9 cellular contexts compared by ENCODE assay signal in the genomic region with DNA sequence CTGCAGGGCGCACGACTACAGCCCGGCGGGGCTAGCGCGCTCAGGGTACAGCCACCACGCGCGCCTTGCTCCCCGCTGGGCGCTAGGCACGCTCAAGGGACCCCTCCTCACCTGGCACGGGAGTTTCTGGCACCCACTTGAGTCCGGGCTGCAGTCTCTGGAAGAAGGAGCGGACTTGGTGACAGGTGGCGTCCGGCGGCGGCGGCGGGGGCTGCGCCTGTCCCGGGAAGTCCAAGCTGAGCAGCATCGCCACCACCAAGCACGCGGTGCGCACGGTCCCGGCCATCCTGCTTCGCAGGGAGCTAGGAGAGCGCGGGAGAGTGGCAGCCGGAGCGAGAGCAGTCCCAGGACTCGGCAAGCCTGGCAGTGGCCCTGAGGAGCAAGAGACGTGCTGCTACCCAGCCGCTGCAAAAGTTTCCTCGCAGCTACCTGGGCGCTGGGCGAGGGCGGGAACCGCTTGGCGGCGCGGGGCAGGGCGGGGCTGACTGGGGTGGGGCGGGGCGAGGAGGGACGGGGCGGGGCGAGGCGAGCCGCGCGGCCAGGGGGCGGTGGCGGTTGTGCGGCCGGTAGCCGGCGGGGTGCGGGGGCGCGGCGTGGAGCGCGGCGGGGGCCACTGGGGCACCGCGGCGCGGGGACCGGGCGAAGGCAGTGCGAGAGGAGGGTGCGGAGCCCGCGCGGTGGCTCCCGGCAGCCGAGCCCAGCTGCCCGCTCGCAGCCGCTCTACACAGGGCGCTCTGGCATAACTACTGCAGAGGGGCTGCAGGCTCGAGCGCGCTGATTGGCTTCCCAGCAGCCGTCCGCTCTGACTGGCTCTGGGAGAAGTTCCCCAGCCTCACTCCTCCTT. TPM values are rescaled to one million over a fixed set of nuclear protein-coding genes. Genes with fewer than 3 reads are reported as not detected.
DNase-seq lines count a peak whose midpoint lies in the region; ATAC-seq and TF ChIP-seq lines count a peak whose summit lies in the region.
"Had no signal": no experiment of that assay in that cellular context is flagged by ENCODE, and none has a peak within 500 bp of the region (broad histone marks: within the 10 kb centered on the region; RNA-seq: fewer than 3 reads in every experiment).

A gene (minus strand): TSS at position 431 of the 844 bp plus-strand sequence.

- H3K9me3 ChIP-seq in adrenal gland (replicated peaks in 1 of 3) (no peaks in the 10 kb centered on the region), skeletal muscle satellite cell (replicated peaks; ENCODE audit: low read length) (no peaks in the 10 kb centered on the region)

- WGBS in adrenal gland, 4 donors = 1 to 78% (median 34%) methylated on average over 7 to 85 of the region's 90 CpGs; no CpG with 5 or more reads in 1 of the 4 donors

- TF ChIP-seq POLR2A in adrenal gland (IDR thresholded peaks at IDR 0.05) = no peak

- DNase-seq in DMS 273 (lab: John Stamatoyannopoulos, UW; ENCODE audit: unreplicated experiment) (peak; percentile 90), SK-MEL-5 (ENCODE audit: low read depth, low spot score) (peak; percentile 65), adrenal gland (peak in 6 of 7 donors; percentile 18 to 52 (median 24))

- ATAC-seq in HG03520 (IDR thresholded peaks at IDR 0.05; ENCODE audit: unreplicated experiment) (peak; percentile 48), HG03097 (IDR thresholded peaks at IDR 0.05; ENCODE audit: low FRiP score, unreplicated experiment) (no peak), HG02763 (IDR thresholded peaks at IDR 0.05; ENCODE audit: unreplicated experiment) (no peak)

- TF ChIP-seq CTCF in adrenal gland (IDR thresholded peaks at IDR 0.05) = no peak

- H3K4me2 ChIP-seq in skeletal muscle satellite cell (ENCODE audit: low read length) = peak within 1 kb of the TSS; percentile 58

- H3K4me1 ChIP-seq in adrenal gland (replicated peaks in 1 of 2) = no peaks in the 10 kb centered on the region
- H3K4me1 ChIP-seq in skeletal muscle satellite cell (ENCODE audit: control insufficient read depth, insufficient read depth, low read length) = no peaks in the 10 kb centered on the region

- peaks cover 24% of the 10 kb centered on the region for H3K27me3 ChIP-seq in adrenal gland
- peaks cover 34% of the 10 kb centered on the region for H3K27me3 ChIP-seq in skeletal muscle satellite cell (ENCODE audit: control insufficient read depth, insufficient read depth, low read length)

- intact Hi-C loops in adrenal gland (cut with DNase I) = no loop called here

- in situ Hi-C loops in SK-MEL-5 (cut with HindIII; ENCODE audit: low pct_unique_long_range_greater_than_20kb, low sequenced_read_pairs) = no loop called here

- no peak within 1 kb of the TSS for H3K27ac ChIP-seq in adrenal gland

- H3K9ac ChIP-seq in skeletal muscle satellite cell (ENCODE audit: low read depth, low read length) = no peak within 1 kb of the TSS

- H3K36me3 ChIP-seq in adrenal gland (replicated peaks in 1 of 2) (no peaks in the 10 kb centered on the region), skeletal muscle satellite cell (ENCODE audit: insufficient read depth, low read length) (no peaks in the 10 kb centered on the region)

- H3K4me3 ChIP-seq in adrenal gland = peak within 1 kb of the TSS in 1 of 4 donors; percentile 39
- peak within 1 kb of the TSS; percentile 27 for H3K4me3 ChIP-seq in iPS-11a (ENCODE audit: low read depth, low read length)
- no peak within 1 kb of the TSS for H3K4me3 ChIP-seq in skeletal muscle satellite cell (ENCODE audit: low read length)

RNA-seq across cellular contexts. Expression of the gene that starts here (rescaled TPM):
- total RNA-seq in SK-MEL-5 (2014; rRNA removed; shearing (Covaris generic)) = 0.16 TPM in 1 of 2 replicates, not detected in the other
- 0.98 and 1.2 TPM in 2 replicates for polyA plus RNA-seq in SK-MEL-5 (2015; cell fraction: cytosol; rRNA removed)
- polyA plus RNA-seq in SK-MEL-5 (2015; cell fraction: nucleus; rRNA removed) = not detected in 2 replicates
- total RNA-seq in adrenal gland = 10 to 100 TPM in 7 of 8 donors, 1 to 10 TPM in 1; 9.8 to 56.7 (median 23.1) TPM
- 10 to 100 TPM in 1 of 3 donors, 1 to 10 TPM in 2; 3.5 to 11.8 (median 4.4) TPM for polyA plus RNA-seq in adrenal gland
- total RNA-seq in skeletal muscle satellite cell (2012; rRNA removed) = not detected in 2 replicates
- total RNA-seq: glomerular endothelial cell had no signal

Comparison
In these comparisons a context has a peak if more than half of its experiments do, and no peak if none do; other contexts are left out.
1. DNase-seq: peak in every context shown above with its lines; median percentile 90 in DMS 273; 65 in SK-MEL-5; 24 in adrenal gland.